Comparison of ENCODE assay signal across 8 cellular contexts in genomic region chr1:2786329-2787162, GRCh38. TPM values are rescaled to one million over a fixed set of nuclear protein-coding genes. Genes with fewer than 3 reads are reported as not detected.
DNase-seq lines count a peak whose midpoint lies in the region; ATAC-seq and TF ChIP-seq lines count a peak whose summit lies in the region.

No MANE protein-coding gene starts in this region.

- no peak overlapping the region for H3K4me3 Mint-ChIP-seq in nephron

- H3K27ac Mint-ChIP-seq in nephron: no peak overlapping the region

- no peak for TF ChIP-seq POLR2A in suprapubic skin (IDR thresholded peaks at IDR 0.05)

- no peaks in the 10 kb centered on the region for H3K4me1 Mint-ChIP-seq in nephron

- peaks cover 5% of the 10 kb centered on the region for H3K36me3 Mint-ChIP-seq in nephron (ENCODE audit: low read depth)

- no peak overlapping the region for H3K4me3 ChIP-seq in suprapubic skin

- ATAC-seq in GM18498 (IDR thresholded peaks at IDR 0.05; ENCODE audit: unreplicated experiment) (no peak), HG02970 (IDR thresholded peaks at IDR 0.05; ENCODE audit: low FRiP score, unreplicated experiment) (no peak)

- TF ChIP-seq CTCF in nephron (IDR thresholded peaks at IDR 0.05; ENCODE audit: unreplicated experiment in 3 of 3) (peak; percentile 23 to 40 (median 36)), suprapubic skin (IDR thresholded peaks at IDR 0.05) (peak; percentile 31 to 64)

- no peaks in the 10 kb centered on the region for H3K27me3 Mint-ChIP-seq in nephron (ENCODE audit: low read depth)

- H3K27ac ChIP-seq in suprapubic skin: no peak overlapping the region

- H3K4me1 ChIP-seq in suprapubic skin: no peaks in the 10 kb centered on the region

- DNase-seq in NCI-H1417 (lab: John Stamatoyannopoulos, UW) (peak in 2 of 3 experiments; percentile 3 to 31), NCI-H1417 treated with DMSO at 0.1 percent for 48 hours (lab: John Stamatoyannopoulos, UW) (no peak), cerebellum (ENCODE audit: low spot score) (peak; percentile 8), suprapubic skin (ENCODE audit: low spot score in 2 of 2) (peak; percentile 68 to 80)
- peak; percentile 55 for DNase-seq in activated CD4-positive, alpha-beta T cell treated with anti-CD3 and anti-CD28 coated beads for 1 hour

- peaks cover 35% of the 10 kb centered on the region for H3K9me3 Mint-ChIP-seq in nephron

- peaks cover 65% of the 10 kb centered on the region for H3K27me3 ChIP-seq in suprapubic skin

- H3K36me3 ChIP-seq in suprapubic skin: no peaks in the 10 kb centered on the region

- no peak for TF ChIP-seq EP300 in suprapubic skin (IDR thresholded peaks at IDR 0.05)

- 74% methylated on average over 10 of the region's 27 CpGs for WGBS in suprapubic skin

- H3K9me3 ChIP-seq in suprapubic skin: peaks cover 11% of the 10 kb centered on the region

RNA-seq across cellular contexts. Expression of gene TTC34, which starts 14.9 kb away (rescaled TPM):
- total RNA-seq in cerebellum (0.45 TPM), suprapubic skin (under 1 TPM in 2 of 4 donors, not detected in 2; 0.17 to 0.56 TPM)
